21 cellular contexts compared by ENCODE assay signal in the genomic region with DNA sequence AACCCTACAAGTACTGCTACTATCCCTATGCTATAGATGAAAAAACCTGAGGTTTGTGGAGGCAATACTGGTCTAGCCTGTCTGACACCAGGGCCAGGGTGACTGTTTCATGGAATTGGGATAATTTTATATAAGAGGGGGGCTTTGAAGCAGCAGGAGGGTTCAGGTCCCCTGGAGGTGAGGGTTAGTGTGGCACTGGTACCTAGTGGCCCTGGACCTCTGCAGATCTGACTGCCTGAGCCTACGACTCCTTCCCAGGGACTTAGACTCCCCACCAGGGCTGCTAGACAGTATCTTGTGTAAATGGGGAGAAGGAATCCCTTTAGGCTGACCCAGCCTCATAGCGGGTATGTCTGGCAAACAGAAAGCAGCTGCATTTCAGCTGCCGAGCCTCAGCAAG. TPM values are rescaled to one million over a fixed set of nuclear protein-coding genes. Genes with fewer than 3 reads are reported as not detected.
DNase-seq lines count a peak whose midpoint lies in the region; ATAC-seq, FAIRE-seq and TF ChIP-seq lines count a peak whose summit lies in the region.
"Had no signal": no experiment of that assay in that cellular context is flagged by ENCODE, and none has a peak within 500 bp of the region (broad histone marks: within the 10 kb centered on the region; RNA-seq: fewer than 3 reads in every experiment).

No MANE protein-coding gene starts in this region.

- H2AFZ ChIP-seq in HepG2 (ENCODE audit: low read length), result no peak overlapping the region
- H2AFZ ChIP-seq in osteoblast (ENCODE audit: low read length), result no peak overlapping the region
- H2AFZ ChIP-seq: GM23338 had no signal

- FAIRE-seq in HepG2 (lab: Jason Lieb, UNC), result no peak
- FAIRE-seq: D721Med, GM12878, GM19239 had no signal

- POLR2A ChIA-PET in HepG2 (lab: Yijun Ruan, JAX), result no interaction called here

- H3K79me2 ChIP-seq in HepG2 (ENCODE audit: insufficient read depth, low read length) (no peaks in the 10 kb centered on the region), osteoblast (ENCODE audit: insufficient read depth, low read length) (no peaks in the 10 kb centered on the region)

- BruUV-seq in HepG2 (replicated peaks; lab: Mats Ljungman, UMichigan), result no TSS peak

- H3K27me3 ChIP-seq in HepG2 (ENCODE audit: control insufficient read depth in 1 of 2, insufficient read depth in 2 of 2, low read length in 2 of 2) (no peaks in the 10 kb centered on the region), osteoblast (ENCODE audit: insufficient read depth, low read length) (peaks cover 10% of the 10 kb centered on the region), brain microvascular endothelial cell (replicated peaks) (no peaks in the 10 kb centered on the region)

- no peak overlapping the region for H3K9ac ChIP-seq in HepG2 (ENCODE audit: insufficient read depth, low read depth, low read length)
- H3K9ac ChIP-seq: BLaER1 had no signal

- peak; percentile 52 for ATAC-seq in HepG2
- ATAC-seq: CD8-positive, alpha-beta T cell; GM12878; GM23338; HCT116 had no signal

- H3K9me3 ChIP-seq in HepG2 (ENCODE audit: low read length) (no peaks in the 10 kb centered on the region), osteoblast (ENCODE audit: low read depth, low read length) (no peaks in the 10 kb centered on the region)
- H3K9me3 ChIP-seq: BLaER1, Caco-2 had no signal

- H3K4me2 ChIP-seq in HepG2 (ENCODE audit: low read depth, low read length) (0 out of 2 replicates have a peak overlapping the region, but pooled peaks have one; percentile 31), osteoblast (ENCODE audit: insufficient read depth, low read length) (no peak overlapping the region)
- H3K4me2 ChIP-seq: BLaER1, GM23338 had no signal

- DNase-seq in D341Med (ENCODE audit: low spot score), result peak; percentile 38
- DNase-seq in HepG2 (ENCODE audit: low spot score), result no peak
- peak; percentile 51 for DNase-seq in osteoblast (ENCODE audit: insufficient read length, low spot score, missing footprints)
- no peak for DNase-seq in brain microvascular endothelial cell
- no peak for DNase-seq in ureter (ENCODE audit: low spot score)
- no peak for DNase-seq in NCI-H146 treated with DMSO at 0.1 percent for 48 hours (lab: John Stamatoyannopoulos, UW; ENCODE audit: unreplicated experiment)
- DNase-seq: Caco-2; CD4-positive, CD25-positive, alpha-beta regulatory T cell; CD8-positive, alpha-beta T cell; DMS 273 treated with DMSO at 0.1 percent for 48 hours; DMS79; EL; GDM1; H9 had no signal

- CTCF ChIA-PET in HepG2 (lab: Yijun Ruan, JAX; ENCODE audit: low intra/inter-chr PET ratio, low total read pairs), result no interaction called here

- WGBS in HepG2 (ENCODE audit: low lambda C conversion rate), result 83% methylated on average over 1 of the region's 3 CpGs

- TF ChIP-seq POLR2A in HepG2 (IDR thresholded peaks at IDR 0.05; ENCODE audit: insufficient read depth in 1 of 2, low read depth in 2 of 2, low read length in 2 of 2), result no peak

- H3K36me3 ChIP-seq in HepG2 (replicated peaks in 1 of 2; ENCODE audit: control insufficient read depth in 1 of 2, insufficient read depth in 2 of 2, low read length in 2 of 2) (no peaks in the 10 kb centered on the region), osteoblast (ENCODE audit: insufficient read depth, low read length) (no peaks in the 10 kb centered on the region), brain microvascular endothelial cell (replicated peaks) (no peaks in the 10 kb centered on the region)
- H3K36me3 ChIP-seq: BLaER1 had no signal

- TF ChIP-seq EP300 in HepG2 (IDR thresholded peaks at IDR 0.05; ENCODE audit: low read depth in 2 of 2, low read length in 2 of 2) (no peak), HepG2 (CRISPR knock-in tag; IDR thresholded peaks at IDR 0.05; ENCODE audit: borderline replicate concordance) (no peak)

- H3K27ac ChIP-seq in HepG2 (ENCODE audit: extremely low read length, insufficient read depth, low read length), result no peak overlapping the region
- H3K27ac ChIP-seq in osteoblast (ENCODE audit: low read depth, low read length), result no peak overlapping the region
- no peak overlapping the region for H3K27ac ChIP-seq in brain microvascular endothelial cell
- H3K27ac ChIP-seq: BLaER1, C4-2B had no signal

- H3K4me3 ChIP-seq in HepG2 (replicated peaks in 1 of 3; ENCODE audit: insufficient read depth in 1 of 3, low read depth in 2 of 3, low read length in 3 of 3), result no peak overlapping the region
- no peak overlapping the region for H3K4me3 ChIP-seq in osteoblast (ENCODE audit: insufficient read depth, low read length)
- no peak overlapping the region for H3K4me3 ChIP-seq in brain microvascular endothelial cell (ENCODE audit: low read depth, low read length)
- H3K4me3 ChIP-seq: BLaER1, GM12878, GM23338 had no signal

- in situ Hi-C loops in HepG2 (cut with HindIII; ENCODE audit: extremely low pct_ligation_motif_present, low pct_unique_long_range_greater_than_20kb), result no loop called here
- in situ Hi-C loops in brain microvascular endothelial cell (cut with HindIII; ENCODE audit: low pct_ligation_motif_present, low sequenced_read_pairs), result no loop called here

- intact Hi-C loops in HepG2 (cut with micrococcal nuclease; ENCODE audit: unreplicated experiment), result no loop called here

- H3K4me1 ChIP-seq in HepG2 (ENCODE audit: insufficient read depth, low read length) (peaks cover 19% of the 10 kb centered on the region), osteoblast (ENCODE audit: insufficient read depth, low read length) (no peaks in the 10 kb centered on the region)
- H3K4me1 ChIP-seq: BLaER1, Caco-2 had no signal

- no peak for TF ChIP-seq RAD21 in HepG2 (CRISPR knock-in tag; IDR thresholded peaks at IDR 0.05)

- TF ChIP-seq CTCF in HepG2 (CRISPR knock-in tag; IDR thresholded peaks at IDR 0.05) (no peak), osteoblast (IDR thresholded peaks at IDR 0.05; ENCODE audit: extremely low read depth, low read depth, low read length) (no peak), brain microvascular endothelial cell (IDR thresholded peaks at IDR 0.05; ENCODE audit: low read depth, low read length, missing control alignments) (no peak)

- H4K20me1 ChIP-seq in HepG2 (ENCODE audit: insufficient read depth, low read length) (no peaks in the 10 kb centered on the region), osteoblast (ENCODE audit: insufficient read depth, low read length) (no peaks in the 10 kb centered on the region)
- H4K20me1 ChIP-seq: BLaER1 had no signal

RNA-seq across cellular contexts. Expression of a gene that starts 6.8 kb away (rescaled TPM):
- total RNA-seq in HepG2 (2016; rRNA removed; fragmentation: Illumina TruSeq; extraction: Trizol), result 0.51 and 0.73 TPM in 2 replicates
- 1.2 and 2.3 TPM in 2 replicates for total RNA-seq in HepG2 (2016; cell fraction: cytosol; rRNA removed; fragmentation: Illumina TruSeq; extraction: Trizol; ENCODE audit: low read depth)
- total RNA-seq in HepG2 (2016; cell fraction: insoluble cytoplasmic fraction; rRNA removed; fragmentation: Illumina TruSeq; extraction: Trizol), result 0.52 and 0.56 TPM in 2 replicates
- 1.8 and 2.1 TPM in 2 replicates for total RNA-seq in HepG2 (2016; cell fraction: membrane; rRNA removed; fragmentation: Illumina TruSeq; extraction: Trizol)
- total RNA-seq in HepG2 (2016; cell fraction: nucleus; rRNA removed; fragmentation: Illumina TruSeq; extraction: Trizol), result 0.28 and 0.34 TPM in 2 replicates
- polyA plus RNA-seq in HepG2 (2011; rRNA removed), result 0.39 and 0.70 TPM in 2 replicates
- polyA plus RNA-seq in HepG2 (2011; cell fraction: cytosol; rRNA removed), result 0.67 and 0.79 TPM in 2 replicates
- polyA plus RNA-seq in HepG2 (2011; cell fraction: nucleus; rRNA removed), result 0.45 and 0.74 TPM in 2 replicates
- polyA plus RNA-seq in HepG2 (2012), result 0.40 and 1.1 TPM in 2 replicates
- 0.47 and 0.58 TPM in 2 replicates for polyA plus RNA-seq in HepG2 (2016; cell fraction: cytosol; fragmentation: Illumina TruSeq; extraction: Trizol; ENCODE audit: low read depth)
- polyA plus RNA-seq in HepG2 (2016; cell fraction: insoluble cytoplasmic fraction; fragmentation: Illumina TruSeq; extraction: Trizol; ENCODE audit: low read depth), result 0.70 and 0.76 TPM in 2 replicates
- polyA plus RNA-seq in HepG2 (2016; cell fraction: membrane; fragmentation: Illumina TruSeq; extraction: Trizol; ENCODE audit: low read depth), result 1.3 and 1.4 TPM in 2 replicates
- polyA plus RNA-seq in HepG2 (2016; cell fraction: nucleus; fragmentation: Illumina TruSeq; extraction: Trizol; ENCODE audit: insufficient read depth, low read depth), result 0.20 and 2.6 TPM in 2 replicates
- polyA minus RNA-seq in HepG2 (2011; rRNA and poly(A)+ RNA removed; ENCODE audit: low replicate concordance), result 0.84 and 1.4 TPM in 2 replicates
- 0.53 and 1.4 TPM in 2 replicates for polyA minus RNA-seq in HepG2 (2011; cell fraction: cytosol; rRNA and poly(A)+ RNA removed)
- 0.87 and 1.2 TPM in 2 replicates for polyA minus RNA-seq in HepG2 (2011; cell fraction: nucleus; rRNA and poly(A)+ RNA removed)
- total RNA-seq in osteoblast, result 0.29 and 0.72 TPM in 2 replicates
- total RNA-seq in ureter, result 8.5 TPM
- polyA plus RNA-seq: CD4-positive, CD25-positive, alpha-beta regulatory T cell had no signal

RNA-seq across cellular contexts. Expression of a gene that starts 22.5 kb away (rescaled TPM):
- 20.0 and 32.3 TPM in 2 replicates for total RNA-seq in HepG2 (2016; rRNA removed; fragmentation: Illumina TruSeq; extraction: Trizol)
- total RNA-seq in HepG2 (2016; cell fraction: cytosol; rRNA removed; fragmentation: Illumina TruSeq; extraction: Trizol; ENCODE audit: low read depth), result 2.9 and 4.0 TPM in 2 replicates
- 23.0 and 31.3 TPM in 2 replicates for total RNA-seq in HepG2 (2016; cell fraction: insoluble cytoplasmic fraction; rRNA removed; fragmentation: Illumina TruSeq; extraction: Trizol)
- 6.5 and 6.6 TPM in 2 replicates for total RNA-seq in HepG2 (2016; cell fraction: membrane; rRNA removed; fragmentation: Illumina TruSeq; extraction: Trizol)
- total RNA-seq in HepG2 (2016; cell fraction: nucleus; rRNA removed; fragmentation: Illumina TruSeq; extraction: Trizol), result 18.5 and 18.7 TPM in 2 replicates
- polyA plus RNA-seq in HepG2 (2011; rRNA removed), result 5.4 and 7.0 TPM in 2 replicates
- polyA plus RNA-seq in HepG2 (2011; cell fraction: cytosol; rRNA removed), result 2.5 and 3.6 TPM in 2 replicates
- 2.4 and 2.8 TPM in 2 replicates for polyA plus RNA-seq in HepG2 (2011; cell fraction: nucleus; rRNA removed)
- 5.9 and 9.5 TPM in 2 replicates for polyA plus RNA-seq in HepG2 (2012)
- 2.5 and 3.0 TPM in 2 replicates for polyA plus RNA-seq in HepG2 (2016; cell fraction: cytosol; fragmentation: Illumina TruSeq; extraction: Trizol; ENCODE audit: low read depth)
- polyA plus RNA-seq in HepG2 (2016; cell fraction: insoluble cytoplasmic fraction; fragmentation: Illumina TruSeq; extraction: Trizol; ENCODE audit: low read depth), result 23.1 and 24.8 TPM in 2 replicates
- polyA plus RNA-seq in HepG2 (2016; cell fraction: membrane; fragmentation: Illumina TruSeq; extraction: Trizol; ENCODE audit: low read depth), result 4.7 TPM in 2 replicates
- 13.4 and 19.7 TPM in 2 replicates for polyA plus RNA-seq in HepG2 (2016; cell fraction: nucleus; fragmentation: Illumina TruSeq; extraction: Trizol; ENCODE audit: insufficient read depth, low read depth)
- 1.7 and 6.7 TPM in 2 replicates for polyA minus RNA-seq in HepG2 (2011; rRNA and poly(A)+ RNA removed; ENCODE audit: low replicate concordance)
- 3.9 and 5.2 TPM in 2 replicates for polyA minus RNA-seq in HepG2 (2011; cell fraction: cytosol; rRNA and poly(A)+ RNA removed)
- 20.5 and 22.0 TPM in 2 replicates for polyA minus RNA-seq in HepG2 (2011; cell fraction: nucleus; rRNA and poly(A)+ RNA removed)
- 10.9 and 13.6 TPM in 2 replicates for total RNA-seq in osteoblast
- total RNA-seq in ureter, result 18.2 TPM

RNA-seq across cellular contexts. Expression of a gene that starts 42.3 kb away (rescaled TPM):
- total RNA-seq in HepG2 (2016; rRNA removed; fragmentation: Illumina TruSeq; extraction: Trizol) (not detected in 2 replicates), osteoblast (10.6 and 11.2 TPM in 2 replicates), ureter (22.3 TPM)
- not detected in 2 replicates for total RNA-seq in HepG2 (2016; cell fraction: cytosol; rRNA removed; fragmentation: Illumina TruSeq; extraction: Trizol; ENCODE audit: low read depth)
- total RNA-seq in HepG2 (2016; cell fraction: insoluble cytoplasmic fraction; rRNA removed; fragmentation: Illumina TruSeq; extraction: Trizol), result not detected in 2 replicates
- total RNA-seq in HepG2 (2016; cell fraction: membrane; rRNA removed; fragmentation: Illumina TruSeq; extraction: Trizol), result not detected in 2 replicates
- not detected in 2 replicates for total RNA-seq in HepG2 (2016; cell fraction: nucleus; rRNA removed; fragmentation: Illumina TruSeq; extraction: Trizol)
- polyA plus RNA-seq in HepG2 (2011; rRNA removed), result not detected in 2 replicates
- polyA plus RNA-seq in HepG2 (2011; cell fraction: cytosol; rRNA removed), result not detected in 2 replicates
- not detected in 2 replicates for polyA plus RNA-seq in HepG2 (2011; cell fraction: nucleus; rRNA removed)
- polyA plus RNA-seq in HepG2 (2012), result not detected in 2 replicates
- polyA plus RNA-seq in HepG2 (2016; cell fraction: cytosol; fragmentation: Illumina TruSeq; extraction: Trizol; ENCODE audit: low read depth), result not detected in 2 replicates
- polyA plus RNA-seq in HepG2 (2016; cell fraction: insoluble cytoplasmic fraction; fragmentation: Illumina TruSeq; extraction: Trizol; ENCODE audit: low read depth), result not detected in 2 replicates
- not detected in 2 replicates for polyA plus RNA-seq in HepG2 (2016; cell fraction: membrane; fragmentation: Illumina TruSeq; extraction: Trizol; ENCODE audit: low read depth)
- polyA plus RNA-seq in HepG2 (2016; cell fraction: nucleus; fragmentation: Illumina TruSeq; extraction: Trizol; ENCODE audit: insufficient read depth, low read depth), result not detected in 2 replicates
- 6.9 TPM in 1 of 2 replicates, not detected in the other for polyA minus RNA-seq in HepG2 (2011; rRNA and poly(A)+ RNA removed; ENCODE audit: low replicate concordance)
- polyA minus RNA-seq in HepG2 (2011; cell fraction: cytosol; rRNA and poly(A)+ RNA removed), result 0.53 TPM in 1 of 2 replicates, not detected in the other
- not detected in 2 replicates for polyA minus RNA-seq in HepG2 (2011; cell fraction: nucleus; rRNA and poly(A)+ RNA removed)

Comparison
In these comparisons a context has a peak if more than half of its experiments do, and no peak if none do; other contexts are left out.
1. DNase-seq: peak in D341Med (single experiment) and osteoblast (single experiment); none in HepG2 (single experiment), brain microvascular endothelial cell (single experiment), ureter (single experiment) and NCI-H146 treated with DMSO at 0.1 percent for 48 hours (single experiment).
2. RNA of a gene that starts 42.3 kb away (total RNA-seq): 22.3 TPM in ureter (single experiment) and 10.6 to 11.2 TPM in osteoblast; not detected in HepG2; every median in the first group is over 10 times any median in the second.